Comparison of ENCODE assay signal across 1 cellular context in genomic region chr9:133882849-133883248, GRCh38.
TF ChIP-seq lines count a peak whose summit lies in the region.

No MANE protein-coding gene starts in this region.

TF ChIP-seq in GM12878, 131 proteins besides CTCF, POLR2A, EP300 and RAD21 (continued from another document):
- TF ChIP-seq ZBTB11 (CRISPR knock-in tag; IDR thresholded peaks at IDR 0.05) = no peak
- TF ChIP-seq MAX (IDR thresholded peaks at IDR 0.05; ENCODE audit: low read depth, low read length) = no peak
- no peak for TF ChIP-seq CBFB (IDR thresholded peaks at IDR 0.05; ENCODE audit: low read depth)
- TF ChIP-seq ZNF384 (IDR thresholded peaks at IDR 0.05; ENCODE audit: borderline replicate concordance, low read depth, low read length) = no peak
